In the genomic region with DNA sequence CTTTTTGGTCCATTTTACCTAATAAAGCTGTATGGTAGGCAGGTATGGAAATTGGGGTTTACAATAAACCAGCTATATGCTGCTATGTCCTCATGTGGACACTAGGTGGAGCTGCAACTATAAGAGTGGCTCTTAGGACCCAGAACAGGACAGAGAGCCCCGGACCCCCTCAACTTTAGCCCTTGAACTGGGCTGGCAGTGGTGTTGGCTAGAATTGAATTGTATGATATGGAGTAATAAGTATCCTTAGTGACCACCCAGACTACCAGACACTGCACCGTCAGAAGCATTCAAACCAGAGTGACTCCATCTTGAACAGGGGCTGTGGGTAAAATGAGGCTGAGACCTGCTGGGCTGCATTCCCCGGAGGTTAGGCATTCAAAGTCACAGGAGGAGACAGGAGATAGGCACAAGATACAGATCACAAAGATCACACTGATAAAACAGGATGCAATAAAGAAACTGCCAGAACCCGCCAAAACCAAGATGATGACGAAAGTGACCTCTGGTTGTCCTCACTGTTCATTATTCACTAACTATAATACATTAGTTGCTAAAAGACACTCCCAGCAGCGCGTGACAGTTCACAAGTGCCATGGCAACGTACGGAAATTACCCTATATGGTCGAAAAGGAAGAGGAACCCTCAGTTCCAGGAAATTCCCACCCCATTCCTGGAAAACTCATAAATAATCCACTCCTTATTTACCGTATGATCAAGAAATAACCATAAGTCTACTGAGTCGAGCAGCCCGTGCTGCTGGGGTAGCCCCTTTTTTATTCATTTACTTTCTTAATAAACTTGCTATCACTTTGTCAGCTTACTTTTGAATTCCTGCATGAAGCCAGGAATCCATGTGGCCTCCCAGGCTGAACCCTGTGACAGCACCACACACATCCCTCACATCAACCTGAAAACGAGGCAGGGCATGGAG, we compare ENCODE assay signal across 8 cellular contexts.
A peak's percentile ranks its signal among the peaks of the same experiment; 100 is the strongest.
DNase-seq lines count a peak whose midpoint lies in the region; ATAC-seq and TF ChIP-seq lines count a peak whose summit lies in the region.

No MANE protein-coding gene starts in this region.

- peak overlapping the region in 9 of 10 donors; percentile 17 to 79 (median 61) for H3K4me3 Mint-ChIP-seq in naive thymus-derived CD8-positive, alpha-beta T cell

- TF ChIP-seq EP300 in suprapubic skin (IDR thresholded peaks at IDR 0.05), result no peak

- H3K36me3 Mint-ChIP-seq in naive thymus-derived CD8-positive, alpha-beta T cell, result peaks cover 0 to 11% (median 3%) of the 10 kb centered on the region in 3 donors

- POLR2A ChIA-PET in OCI-LY7 (lab: Charles Lee), result interaction anchor here (0.6 to 0.7 kb wide), 2 partner anchors 9 to 282 kb away, joined by 3 read pairs; no protein-coding TSS in a partner anchor
- POLR2A ChIA-PET in naive thymus-derived CD8-positive, alpha-beta T cell (lab: Charles Lee), result interaction anchor here (0.7 to 0.9 kb wide), 5 partner anchors 47 to 327 kb away, joined by 3 to 7 read pairs (median 4); no protein-coding TSS in a partner anchor

- TF ChIP-seq CTCF in AG09319 (IDR thresholded peaks at IDR 0.05; ENCODE audit: low read depth, low read length), result peak; percentile 90
- peak; percentile 97 for TF ChIP-seq CTCF in OCI-LY7 (conservative IDR thresholded peaks at IDR 0.05; ENCODE audit: low read length)
- TF ChIP-seq CTCF in suprapubic skin (IDR thresholded peaks at IDR 0.05), result peak; percentile 77 to 87

- no peaks in the 10 kb centered on the region for H3K9me3 Mint-ChIP-seq in naive thymus-derived CD8-positive, alpha-beta T cell

- H3K9me3 ChIP-seq in OCI-LY7 (ENCODE audit: low read length), result no peaks in the 10 kb centered on the region
- no peaks in the 10 kb centered on the region for H3K9me3 ChIP-seq in suprapubic skin

- peaks cover 19 to 39% (median 28%) of the 10 kb centered on the region in 4 donors for H3K4me1 Mint-ChIP-seq in naive thymus-derived CD8-positive, alpha-beta T cell

- no peaks in the 10 kb centered on the region for H3K36me3 ChIP-seq in OCI-LY7 (ENCODE audit: insufficient read depth, low read length)
- peaks cover 5% of the 10 kb centered on the region for H3K36me3 ChIP-seq in suprapubic skin

- WGBS in suprapubic skin, result 6% methylated on average over 14 of the region's 14 CpGs

- ATAC-seq in GM18858 (IDR thresholded peaks at IDR 0.05; ENCODE audit: unreplicated experiment), result peak; percentile 45
- peak; percentile 60 for ATAC-seq in HG03571 (IDR thresholded peaks at IDR 0.05; ENCODE audit: unreplicated experiment)
- peak; percentile 75 to 76 for ATAC-seq in naive thymus-derived CD8-positive, alpha-beta T cell

- H3K27ac Mint-ChIP-seq in naive thymus-derived CD8-positive, alpha-beta T cell, result peak overlapping the region in 8 of 10 donors; percentile 13 to 89 (median 67)

- CTCF ChIA-PET in OCI-LY7 (lab: Charles Lee; ENCODE audit: unreplicated experiment), result interaction anchor here (0.7 to 1.3 kb wide), 2 partner anchors 237 to 283 kb away, joined by 3 to 8 read pairs; a partner anchor contains a TSS

- H4K20me1 ChIP-seq in OCI-LY7 (ENCODE audit: insufficient read depth, low read length), result no peaks in the 10 kb centered on the region

- DNase-seq in AG09319 (ENCODE audit: extremely low read depth, low read depth), result peak; percentile 23
- peak; percentile 84 for DNase-seq in OCI-LY7 (ENCODE audit: low spot score)
- peak; percentile 57 for DNase-seq in activated T-cell treated with anti-CD3 and anti-CD28 coated beads, Interleukin-2, amount 50 U/mL, for 1 hour
- DNase-seq in fibroblast of gingiva (ENCODE audit: low read depth), result peak; percentile 50
- DNase-seq in naive thymus-derived CD8-positive, alpha-beta T cell, result peak in 9 of 10 donors; percentile 35 to 79 (median 58)
- peak; percentile 89 to 93 for DNase-seq in suprapubic skin (ENCODE audit: low spot score in 2 of 2)

- H3K4me2 ChIP-seq in OCI-LY7 (ENCODE audit: low read length), result peak overlapping the region; percentile 39; the same call in 1 of the 2 replicates

- H3K9me2 ChIP-seq in OCI-LY7 (ENCODE audit: insufficient read depth, low read length), result no peaks in the 10 kb centered on the region

- H3K27ac ChIP-seq in OCI-LY7 (ENCODE audit: low read depth, low read length, poor library complexity, severe bottlenecking) (no peak overlapping the region), suprapubic skin (peak overlapping the region; percentile 62)

- BruUV-seq in OCI-LY7 (replicated peaks; lab: Mats Ljungman, UMichigan), result no TSS peak

- no peaks in the 10 kb centered on the region for H3K27me3 Mint-ChIP-seq in naive thymus-derived CD8-positive, alpha-beta T cell

- no peaks in the 10 kb centered on the region for H3K79me2 ChIP-seq in OCI-LY7 (ENCODE audit: insufficient read depth, low read depth, low read length)

- H3K4me3 ChIP-seq in OCI-LY7 (ENCODE audit: low read depth, low read length, poor library complexity, severe bottlenecking), result no peak overlapping the region
- no peak overlapping the region for H3K4me3 ChIP-seq in suprapubic skin

- intact Hi-C loops in OCI-LY7 (cut with micrococcal nuclease; ENCODE audit: unreplicated experiment), result loop anchor here (1.0 to 5.0 kb wide), 4 partner anchors 45 to 326 kb away; no protein-coding TSS in a partner anchor

- H3K4me1 ChIP-seq in OCI-LY7 (ENCODE audit: insufficient read depth, low read length, poor library complexity, severe bottlenecking) (peaks cover 7% of the 10 kb centered on the region), suprapubic skin (peaks cover 10% of the 10 kb centered on the region)

- H2AFZ ChIP-seq in OCI-LY7 (ENCODE audit: low read length), result peak overlapping the region; percentile 33; the same call in 1 of the 2 replicates

- TF ChIP-seq POLR2A in suprapubic skin (IDR thresholded peaks at IDR 0.05), result no peak

- H3K27me3 ChIP-seq in suprapubic skin, result no peaks in the 10 kb centered on the region

Comparison
In these comparisons a context has a peak if more than half of its experiments do, and no peak if none do; other contexts are left out.
1. DNase-seq: peak in every context shown above with its lines; median percentile 91 in suprapubic skin; 84 in OCI-LY7; 58 in naive thymus-derived CD8-positive, alpha-beta T cell; 57 in activated T-cell treated with anti-CD3 and anti-CD28 coated beads, Interleukin-2, amount 50 U/mL, for 1 hour; 50 in fibroblast of gingiva; 23 in AG09319.